ENCODE assay signal across 13 cellular contexts in the genomic region with DNA sequence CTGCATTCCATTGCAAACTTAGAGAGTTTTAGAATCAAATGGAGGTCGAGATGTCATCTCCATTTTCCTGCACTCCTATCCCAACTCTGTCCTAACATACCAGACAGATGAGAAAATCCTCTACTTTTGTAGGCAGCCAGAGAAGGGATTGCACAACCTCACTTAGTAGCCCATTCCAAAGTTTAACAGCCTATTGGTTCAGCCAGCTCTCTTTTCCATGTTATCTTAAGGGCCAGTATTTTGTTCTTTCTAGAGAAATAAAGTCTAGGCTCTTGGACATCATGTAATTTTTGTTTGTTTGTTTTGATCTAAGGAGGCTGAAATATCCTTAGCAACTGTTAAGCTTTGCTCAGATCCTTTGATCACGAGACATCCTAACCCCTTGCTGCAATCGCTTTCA.
DNase-seq lines count a peak whose midpoint lies in the region; ATAC-seq lines count a peak whose summit lies in the region.
"Had no signal": no experiment of that assay in that cellular context is flagged by ENCODE, and none has a peak within 500 bp of the region (broad histone marks: within the 10 kb centered on the region; RNA-seq: fewer than 3 reads in every experiment).

No MANE protein-coding gene starts in this region.

- peaks cover 35% of the 10 kb centered on the region for H3K4me1 ChIP-seq in GM23248 (ENCODE audit: insufficient read depth)

- H3K9ac ChIP-seq in GM23248 = no peak overlapping the region

- no peaks in the 10 kb centered on the region; the same call in 1 of the 2 replicates for H3K9me2 ChIP-seq in GM23248 (ENCODE audit: insufficient read depth)

- intact Hi-C loops in left ventricle myocardium superior (cut with micrococcal nuclease) = no loop called here
- intact Hi-C loops in sciatic nerve (cut with DNase I) = no loop called here

- peaks cover 28% of the 10 kb centered on the region for H3F3A ChIP-seq in GM23248 (ENCODE audit: insufficient read depth)

- no peaks in the 10 kb centered on the region for H3K9me3 ChIP-seq in GM23248 (ENCODE audit: low read depth)

- H2AFZ ChIP-seq in GM23248 = peak overlapping the region; percentile 7; the same call in 1 of the 2 replicates

- DNase-seq in GM23248 (peak; percentile 90), astrocyte of the hippocampus (ENCODE audit: low read depth, low spot score) (peak; percentile 62), left ventricle myocardium superior (no peak), sciatic nerve (ENCODE audit: low spot score) (no peak), activated T-cell treated with anti-CD3 and anti-CD28 coated beads for 4 hours (no peak), OCI-M1 (lab: John Stamatoyannopoulos, UW) (no peak), germinal center (ENCODE audit: low spot score) (no peak), NCI-H345 treated with DMSO at 0.1 percent for 48 hours (lab: John Stamatoyannopoulos, UW; ENCODE audit: unreplicated experiment) (no peak)
- DNase-seq: activated B cell treated with CpG ODN at 0.5 μM for 24 hours, DMS 273 treated with DMSO at 0.1 percent for 48 hours, H9, NCI-H2029 had no signal

- H3K4me2 ChIP-seq in GM23248 (ENCODE audit: unreplicated experiment) = peak overlapping the region; percentile 47

- H3K27me3 ChIP-seq in GM23248 (replicated peaks; ENCODE audit: insufficient read depth) = no peaks in the 10 kb centered on the region

- H3K79me2 ChIP-seq in GM23248 (ENCODE audit: insufficient read depth) = no peaks in the 10 kb centered on the region

- H3K4me3 ChIP-seq in GM23248 = 0 out of 2 replicates have a peak overlapping the region, but pooled peaks have one; percentile 8

- no peaks in the 10 kb centered on the region for H3K36me3 ChIP-seq in GM23248 (ENCODE audit: low read depth)

- ATAC-seq in left ventricle myocardium superior (peak; percentile 96), sciatic nerve (peak; percentile 97)
- ATAC-seq: activated naive CD4-positive, alpha-beta T cell treated with anti-CD3 and anti-CD28 coated beads, Interleukin-2, amount 50 U/mL, for 72 hours had no signal

- WGBS in GM23248 (ENCODE audit: low coverage in 1 of 2, low lambda C conversion rate in 2 of 2, missing lambda C conversion rate in 2 of 2), 2 experiments = 11 to 12% methylated on average over 3 of the region's 3 CpGs

- no peaks in the 10 kb centered on the region for H4K20me1 ChIP-seq in GM23248 (ENCODE audit: insufficient read depth)

- H3K27ac ChIP-seq in GM23248 = peak overlapping the region; percentile 37

- in situ Hi-C loops in GM23248 (cut with MboI) = no loop called here

Comparison
In these comparisons a context has a peak if more than half of its experiments do, and no peak if none do; other contexts are left out.
1. DNase-seq: peak in GM23248 (single experiment) and astrocyte of the hippocampus (single experiment); none in left ventricle myocardium superior (single experiment), sciatic nerve (single experiment), activated T-cell treated with anti-CD3 and anti-CD28 coated beads for 4 hours (single experiment), OCI-M1 (single experiment), germinal center (single experiment) and NCI-H345 treated with DMSO at 0.1 percent for 48 hours (single experiment).